ENCODE assay signal across 8 cellular contexts in genomic region chr2:171706152-171706803, GRCh38.
DNase-seq lines count a peak whose midpoint lies in the region; ATAC-seq and TF ChIP-seq lines count a peak whose summit lies in the region.

No MANE protein-coding gene starts in this region.

- peaks cover 1% of the 10 kb centered on the region for H3K36me3 Mint-ChIP-seq in activated naive CD8-positive, alpha-beta T cell treated with anti-CD3 and anti-CD28 coated beads, Interleukin-2, amount 50 U/mL, for 24 hours (ENCODE audit: low read depth)

- intact Hi-C loops in head of caudate nucleus (cut with DNase I) = loop anchor here (10.0 kb wide), 1 partner anchor 399 kb away; the partner anchor contains the start of gene DLX2

- H3K4me1 Mint-ChIP-seq in activated naive CD8-positive, alpha-beta T cell treated with anti-CD3 and anti-CD28 coated beads, Interleukin-2, amount 50 U/mL, for 24 hours = peaks cover 7% of the 10 kb centered on the region

- DNase-seq in AG08395 (ENCODE audit: low spot score) (peak; percentile 25), OCI-M1 (lab: John Stamatoyannopoulos, UW) (peak; percentile 56), fibroblast of peridontal ligament (ENCODE audit: extremely low read depth) (peak; percentile 74), head of caudate nucleus (no peak)
- no peak for DNase-seq in activated naive CD8-positive, alpha-beta T cell treated with anti-CD3 and anti-CD28 coated beads, Interleukin-2, amount 50 U/mL, for 24 hours

- H3K27ac Mint-ChIP-seq in activated naive CD8-positive, alpha-beta T cell treated with anti-CD3 and anti-CD28 coated beads, Interleukin-2, amount 50 U/mL, for 24 hours = no peak overlapping the region

- no peak overlapping the region for H3K4me3 Mint-ChIP-seq in activated naive CD8-positive, alpha-beta T cell treated with anti-CD3 and anti-CD28 coated beads, Interleukin-2, amount 50 U/mL, for 24 hours

- no peaks in the 10 kb centered on the region for H3K27me3 Mint-ChIP-seq in activated naive CD8-positive, alpha-beta T cell treated with anti-CD3 and anti-CD28 coated beads, Interleukin-2, amount 50 U/mL, for 24 hours

- TF ChIP-seq CTCF in GM12873 (IDR thresholded peaks at IDR 0.05; ENCODE audit: insufficient read depth, low read depth, low read length, missing control alignments) = peak; percentile 25

- ATAC-seq in HG02610 (IDR thresholded peaks at IDR 0.05; ENCODE audit: unreplicated experiment) = no peak
- ATAC-seq in GM21526 (IDR thresholded peaks at IDR 0.05; ENCODE audit: low FRiP score, unreplicated experiment) = no peak
- no peak for ATAC-seq in activated naive CD8-positive, alpha-beta T cell treated with anti-CD3 and anti-CD28 coated beads, Interleukin-2, amount 50 U/mL, for 24 hours

- H3K9me3 Mint-ChIP-seq in activated naive CD8-positive, alpha-beta T cell treated with anti-CD3 and anti-CD28 coated beads, Interleukin-2, amount 50 U/mL, for 24 hours = no peaks in the 10 kb centered on the region

Comparison
In these comparisons a context has a peak if more than half of its experiments do, and no peak if none do; other contexts are left out.
1. DNase-seq: peak in AG08395 (single experiment), OCI-M1 (single experiment) and fibroblast of peridontal ligament (single experiment); none in head of caudate nucleus (0 of 42) and activated naive CD8-positive, alpha-beta T cell treated with anti-CD3 and anti-CD28 coated beads, Interleukin-2, amount 50 U/mL, for 24 hours (single experiment).